ENCODE assay signal across 8 cellular contexts in the genomic region with DNA sequence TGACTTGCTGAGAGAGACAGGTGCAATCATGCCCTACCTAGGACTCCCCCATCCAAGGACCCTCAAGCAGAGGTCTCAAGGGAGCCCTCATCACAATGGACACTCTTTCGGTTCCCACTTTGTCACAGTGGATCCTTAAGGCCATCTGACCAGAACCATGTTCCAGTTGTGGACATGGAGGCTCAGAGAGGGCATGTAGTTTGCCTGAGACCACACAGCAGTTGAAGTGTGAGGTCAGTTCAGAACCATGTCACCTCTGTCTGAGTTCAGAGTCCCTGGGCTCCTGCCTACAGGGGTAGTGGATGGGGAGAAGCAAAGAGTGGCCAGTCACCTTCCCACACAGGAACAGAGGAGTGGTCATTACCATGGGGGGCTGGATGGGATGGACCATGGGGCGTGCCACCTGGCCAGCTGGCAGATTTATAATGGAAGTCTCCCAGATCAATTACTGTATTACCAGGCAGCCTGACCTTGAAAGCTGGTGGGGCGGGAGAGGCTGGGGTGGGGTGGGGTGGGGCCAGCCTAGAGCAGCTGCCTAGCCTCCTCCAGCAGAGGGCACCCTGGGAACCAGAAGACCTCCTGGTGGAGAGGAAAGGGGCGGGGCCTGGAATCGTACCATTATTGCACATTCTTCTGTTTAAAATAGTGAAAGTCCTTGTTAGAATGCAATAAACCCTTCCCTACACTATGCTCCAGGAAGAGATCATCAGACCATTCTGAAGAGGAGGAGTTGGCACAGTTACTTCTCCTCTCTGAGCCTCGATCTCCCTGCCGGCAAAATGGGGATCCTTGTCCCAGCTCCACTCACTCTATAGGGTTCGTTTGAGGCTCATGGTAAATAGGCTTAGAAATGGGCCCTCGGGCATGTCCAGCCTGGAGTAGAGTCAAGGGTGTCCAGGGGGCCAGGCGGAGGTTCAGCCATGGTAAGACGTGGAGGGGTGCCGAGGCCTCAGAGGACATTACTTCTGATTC. TPM values are rescaled to one million over a fixed set of nuclear protein-coding genes. Genes with fewer than 3 reads are reported as not detected.
A peak's percentile ranks its signal among the peaks of the same experiment; 100 is the strongest.
DNase-seq lines count a peak whose midpoint lies in the region; ATAC-seq and TF ChIP-seq lines count a peak whose summit lies in the region.

No MANE protein-coding gene starts in this region.

- no peak overlapping the region for H3K4me3 ChIP-seq in GM12864 (ENCODE audit: low read depth, low read length)

- peak overlapping the region; percentile 31 for H3K27ac ChIP-seq in temporal lobe (ENCODE audit: low read depth, low read length)

- TF ChIP-seq CTCF in GM12864 (IDR thresholded peaks at IDR 0.05; ENCODE audit: low read depth, low read length, missing control alignments), result peak; percentile 48

- no peak for ATAC-seq in HG02884 (IDR thresholded peaks at IDR 0.05; ENCODE audit: unreplicated experiment)

- DNase-seq in AG08396 (ENCODE audit: low spot score), result peak; percentile 73
- DNase-seq in GM12864 (ENCODE audit: low read depth), result no peak
- peak; percentile 48 for DNase-seq in NCI-H2029 (lab: John Stamatoyannopoulos, UW)
- DNase-seq in activated naive CD4-positive, alpha-beta T cell treated with anti-CD3 and anti-CD28 coated beads, Interleukin-2, amount 50 U/mL, for 16 hours, result peak; percentile 24
- peak; percentile 64 for DNase-seq in iris pigment epithelial cell (ENCODE audit: low read depth)
- DNase-seq in GOT3 (lab: John Stamatoyannopoulos, UW), result no peak

RNA-seq across cellular contexts. Expression of gene LINGO1, which starts 26.9 kb away (rescaled TPM):
- 46.2 TPM for total RNA-seq in temporal lobe

Comparison
In these comparisons a context has a peak if more than half of its experiments do, and no peak if none do; other contexts are left out.
1. DNase-seq: peak in AG08396 (single experiment), NCI-H2029 (single experiment), activated naive CD4-positive, alpha-beta T cell treated with anti-CD3 and anti-CD28 coated beads, Interleukin-2, amount 50 U/mL, for 16 hours (single experiment) and iris pigment epithelial cell (single experiment); none in GM12864 (single experiment) and GOT3 (single experiment).